ENCODE assay signal across 8 cellular contexts in genomic region chr11:117815262-117815803, GRCh38. TPM values are rescaled to one million over a fixed set of nuclear protein-coding genes. Genes with fewer than 3 reads are reported as not detected.
DNase-seq lines count a peak whose midpoint lies in the region; ATAC-seq and TF ChIP-seq lines count a peak whose summit lies in the region.

No MANE protein-coding gene starts in this region.

- no peaks in the 10 kb centered on the region for H3K27me3 Mint-ChIP-seq in CD8-positive, alpha-beta T cell (ENCODE audit: low read depth)
- no peaks in the 10 kb centered on the region for H3K27me3 Mint-ChIP-seq in activated CD4-positive, alpha-beta T cell treated with anti-CD3 and anti-CD28 coated beads, Interleukin-2, amount 10 ng/mL, durations not matched to agents 7 days and 5 days
- H3K27me3 Mint-ChIP-seq in chondrocyte (ENCODE audit: low read depth): peaks cover 13% of the 10 kb centered on the region

- CTCF ChIA-PET in CD8-positive, alpha-beta T cell (lab: Charles Lee): interaction anchor here (0.7 to 12.9 kb wide), 15 partner anchors 8 to 389 kb away, joined by 3 to 431 read pairs (median 4); partner anchors contain the start of genes DSCAML1 and FXYD2
- CTCF ChIA-PET in activated CD4-positive, alpha-beta T cell treated with anti-CD3 and anti-CD28 coated beads, Interleukin-2, amount 10 ng/mL, durations not matched to agents 7 days and 5 days (lab: Charles Lee): interaction anchor here (0.8 to 6.4 kb wide), 17 partner anchors 8 to 389 kb away, joined by 3 to 73 read pairs (median 4); partner anchors contain the start of gene FXYD2

- H3K4me3 ChIP-seq in CD8-positive, alpha-beta T cell (ENCODE audit: low read depth, low read length): peak overlapping the region; percentile 9
- H3K4me3 ChIP-seq in HUES48 (ENCODE audit: low read depth, low read length) (no peak overlapping the region), esophagus squamous epithelium (peak overlapping the region in 1 of 4 donors; percentile 16)

- H3K27ac ChIP-seq in CD8-positive, alpha-beta T cell (ENCODE audit: low read depth, low read length): peak overlapping the region; percentile 20
- peak overlapping the region; percentile 59 for H3K27ac ChIP-seq in HUES48 (ENCODE audit: low read depth, low read length)
- peak overlapping the region; percentile 55 to 83 (median 71) for H3K27ac ChIP-seq in esophagus squamous epithelium

- H3K4me3 Mint-ChIP-seq in CD8-positive, alpha-beta T cell: peak overlapping the region; percentile 65
- H3K4me3 Mint-ChIP-seq in activated CD4-positive, alpha-beta T cell treated with anti-CD3 and anti-CD28 coated beads, Interleukin-2, amount 10 ng/mL, durations not matched to agents 7 days and 5 days: peak overlapping the region; percentile 35
- H3K4me3 Mint-ChIP-seq in chondrocyte (ENCODE audit: unreplicated experiment): no peak overlapping the region

- peak; percentile 39 to 83 (median 66) for DNase-seq in CD8-positive, alpha-beta T cell
- DNase-seq in activated CD4-positive, alpha-beta T cell treated with anti-CD3 and anti-CD28 coated beads, Interleukin-2, amount 10 ng/mL, durations not matched to agents 7 days and 5 days: peak; percentile 65
- DNase-seq in esophagus squamous epithelium (lab: John Stamatoyannopoulos, UW): peak; percentile 37
- peak; percentile 61 to 63 for DNase-seq in stimulated activated CD4-positive, alpha-beta T cell treated with anti-CD3 and anti-CD28 coated beads, Interleukin-2, amount 100 ng/mL, for 24 hours
- DNase-seq in H4 (ENCODE audit: low spot score): no peak
- no peak for DNase-seq in chondrocyte (ENCODE audit: low spot score)

- no peaks in the 10 kb centered on the region for H3K36me3 ChIP-seq in CD8-positive, alpha-beta T cell (ENCODE audit: insufficient read depth, low read length)
- H3K36me3 ChIP-seq in HUES48 (ENCODE audit: control insufficient read depth, insufficient read depth, low read length) (no peaks in the 10 kb centered on the region), esophagus squamous epithelium (no peaks in the 10 kb centered on the region)

- TF ChIP-seq POLR2A in esophagus squamous epithelium (IDR thresholded peaks at IDR 0.05): no peak

- no peaks in the 10 kb centered on the region for H3K9me3 ChIP-seq in CD8-positive, alpha-beta T cell (ENCODE audit: low read length)
- H3K9me3 ChIP-seq in HUES48 (ENCODE audit: control insufficient read depth, insufficient read depth, low read length) (no peaks in the 10 kb centered on the region), esophagus squamous epithelium (no peaks in the 10 kb centered on the region)

- peaks cover 3% of the 10 kb centered on the region for H3K36me3 Mint-ChIP-seq in CD8-positive, alpha-beta T cell
- H3K36me3 Mint-ChIP-seq in activated CD4-positive, alpha-beta T cell treated with anti-CD3 and anti-CD28 coated beads, Interleukin-2, amount 10 ng/mL, durations not matched to agents 7 days and 5 days (ENCODE audit: low read depth): no peaks in the 10 kb centered on the region
- H3K36me3 Mint-ChIP-seq in chondrocyte (ENCODE audit: low read depth): no peaks in the 10 kb centered on the region

- peak overlapping the region; percentile 92 for H3K27ac Mint-ChIP-seq in CD8-positive, alpha-beta T cell
- H3K27ac Mint-ChIP-seq in activated CD4-positive, alpha-beta T cell treated with anti-CD3 and anti-CD28 coated beads, Interleukin-2, amount 10 ng/mL, durations not matched to agents 7 days and 5 days: peak overlapping the region; percentile 93
- H3K27ac Mint-ChIP-seq in chondrocyte (ENCODE audit: unreplicated experiment): no peak overlapping the region

- H3K4me1 Mint-ChIP-seq in CD8-positive, alpha-beta T cell (ENCODE audit: low read depth): peaks cover 49% of the 10 kb centered on the region
- peaks cover 56% of the 10 kb centered on the region for H3K4me1 Mint-ChIP-seq in activated CD4-positive, alpha-beta T cell treated with anti-CD3 and anti-CD28 coated beads, Interleukin-2, amount 10 ng/mL, durations not matched to agents 7 days and 5 days
- H3K4me1 Mint-ChIP-seq in chondrocyte (ENCODE audit: low read depth): peaks cover 14% of the 10 kb centered on the region

- peak; percentile 81 for ATAC-seq in CD8-positive, alpha-beta T cell
- peak; percentile 52 for ATAC-seq in GM21360 (IDR thresholded peaks at IDR 0.05; ENCODE audit: unreplicated experiment)

- intact Hi-C loops in CD8-positive, alpha-beta T cell (cut with DNase I, micrococcal nuclease): loop anchor here (1.0 to 5.0 kb wide), 2 partner anchors 13 to 388 kb away; no protein-coding TSS in a partner anchor
- intact Hi-C loops in esophagus squamous epithelium (cut with DNase I): loop anchor here (10.0 kb wide), 1 partner anchor 391 kb away; no protein-coding TSS in a partner anchor

- no peaks in the 10 kb centered on the region for H3K9me3 Mint-ChIP-seq in CD8-positive, alpha-beta T cell
- H3K9me3 Mint-ChIP-seq in activated CD4-positive, alpha-beta T cell treated with anti-CD3 and anti-CD28 coated beads, Interleukin-2, amount 10 ng/mL, durations not matched to agents 7 days and 5 days: no peaks in the 10 kb centered on the region
- H3K9me3 Mint-ChIP-seq in chondrocyte (ENCODE audit: low read depth): no peaks in the 10 kb centered on the region

- H3K27me3 ChIP-seq in CD8-positive, alpha-beta T cell (ENCODE audit: insufficient read depth, low read length): no peaks in the 10 kb centered on the region
- H3K27me3 ChIP-seq in HUES48 (ENCODE audit: control insufficient read depth, insufficient read depth, low read length) (peaks cover 4% of the 10 kb centered on the region; the same call in 1 of the 2 replicates), esophagus squamous epithelium (no peaks in the 10 kb centered on the region)

- peaks cover 46% of the 10 kb centered on the region for H3K4me1 ChIP-seq in CD8-positive, alpha-beta T cell (ENCODE audit: insufficient read depth, low read length)
- H3K4me1 ChIP-seq in HUES48 (ENCODE audit: control insufficient read depth, insufficient read depth, low read length) (peaks cover 34% of the 10 kb centered on the region), esophagus squamous epithelium (peaks cover 17 to 45% (median 30%) of the 10 kb centered on the region in 3 donors)

- POLR2A ChIA-PET in CD8-positive, alpha-beta T cell (lab: Charles Lee): interaction anchor here (0.7 to 2.6 kb wide), 10 partner anchors 9 to 238 kb away, joined by 3 to 9 read pairs (median 4); no protein-coding TSS in a partner anchor
- POLR2A ChIA-PET in activated CD4-positive, alpha-beta T cell treated with anti-CD3 and anti-CD28 coated beads, Interleukin-2, amount 10 ng/mL, durations not matched to agents 7 days and 5 days (lab: Charles Lee): interaction anchor here (0.7 to 1.1 kb wide), 2 partner anchors 8 to 9 kb away, joined by 3 to 5 read pairs; partner anchors contain the start of gene FXYD2

- 59 to 60% methylated on average over 2 to 7 of the region's 7 CpGs for WGBS in esophagus squamous epithelium, 2 donors

- H3K9ac ChIP-seq in HUES48 (ENCODE audit: low read depth, low read length): no peak overlapping the region

- TF ChIP-seq CTCF in CD8-positive, alpha-beta T cell (IDR thresholded peaks at IDR 0.05): no peak
- TF ChIP-seq CTCF in esophagus squamous epithelium (IDR thresholded peaks at IDR 0.05): no peak
- no peak for TF ChIP-seq CTCF in chondrocyte (IDR thresholded peaks at IDR 0.05)

RNA-seq across cellular contexts. Expression of gene FXYD2, which starts 9.2 kb away (rescaled TPM):
- total RNA-seq in CD8-positive, alpha-beta T cell: 1 to 10 TPM; 9.1 to 9.6 TPM
- total RNA-seq in activated CD4-positive, alpha-beta T cell treated with anti-CD3 and anti-CD28 coated beads, Interleukin-2, amount 10 ng/mL, durations not matched to agents 7 days and 5 days: 1 to 10 TPM in 1 of 2 experiments, under 1 TPM in 1; 0.97 to 1.3 TPM
- total RNA-seq in esophagus squamous epithelium (under 1 TPM in 2 of 4 donors, not detected in 2; 0.19 to 0.95 TPM), chondrocyte (not detected in 3 replicates)
- total RNA-seq in H4 (2014; rRNA removed; shearing (Covaris generic)): not detected in 2 replicates

RNA-seq across cellular contexts. Expression of gene DSCAML1, which starts 18.3 kb away (rescaled TPM):
- 1 to 10 TPM; 1.3 to 1.8 TPM for total RNA-seq in CD8-positive, alpha-beta T cell
- under 1 TPM; 0.02 to 0.25 TPM for total RNA-seq in activated CD4-positive, alpha-beta T cell treated with anti-CD3 and anti-CD28 coated beads, Interleukin-2, amount 10 ng/mL, durations not matched to agents 7 days and 5 days
- total RNA-seq in esophagus squamous epithelium (under 1 TPM in 2 of 4 donors, not detected in 2; 0.04 to 0.19 TPM), chondrocyte (not detected in 3 replicates)
- total RNA-seq in H4 (2014; rRNA removed; shearing (Covaris generic)): not detected in 2 replicates

Comparison
In these comparisons a context has a peak if more than half of its experiments do, and no peak if none do; other contexts are left out.
1. DNase-seq: peak in CD8-positive, alpha-beta T cell (7 of 7), activated CD4-positive, alpha-beta T cell treated with anti-CD3 and anti-CD28 coated beads, Interleukin-2, amount 10 ng/mL, durations not matched to agents 7 days and 5 days (single experiment), esophagus squamous epithelium (single experiment) and stimulated activated CD4-positive, alpha-beta T cell treated with anti-CD3 and anti-CD28 coated beads, Interleukin-2, amount 100 ng/mL, for 24 hours (2 of 2); none in H4 (single experiment) and chondrocyte (single experiment).
2. H3K27ac ChIP-seq: peak in every context shown above with its lines; median percentile 71 in esophagus squamous epithelium; 59 in HUES48; 20 in CD8-positive, alpha-beta T cell.